In genomic region chr2:56952871-56953270, GRCh38 we compare ENCODE assay signal across 32 cellular contexts.
"Had no signal": no experiment of that assay in that cellular context is flagged by ENCODE, and none has a peak within 500 bp of the region (broad histone marks: within the 10 kb centered on the region; RNA-seq: fewer than 3 reads in every experiment).

No MANE protein-coding gene starts in this region.

- H3K4me3 ChIP-seq: adrenal gland, ascending aorta, body of pancreas, breast epithelium, cardiac muscle cell had no signal

- H3K4me1 ChIP-seq: adrenal gland, ascending aorta, body of pancreas, breast epithelium had no signal

- H3K9me3 ChIP-seq: body of pancreas had no signal

- FAIRE-seq: astrocyte, bronchial epithelial cell had no signal

- H3K36me3 ChIP-seq: adrenal gland, ascending aorta, brain microvascular endothelial cell, breast epithelium, cardiac muscle cell had no signal

- H3K27me3 ChIP-seq: adrenal gland, ascending aorta, body of pancreas, brain microvascular endothelial cell, breast epithelium, cardiac muscle cell had no signal

- DNase-seq: activated effector memory CD4-positive, alpha-beta T cell treated with anti-CD3 and anti-CD28 coated beads, Interleukin-2, amount 50 U/mL, for 16 hours; activated effector memory CD4-positive, alpha-beta T cell treated with Interleukin-2 at 50 U/mL for 16 hours; activated gamma-delta T cell; activated gamma-delta T cell treated with Interleukin-2 at 50 U/mL for 16 hours; activated naive CD4-positive, alpha-beta T cell; activated naive CD4-positive, alpha-beta T cell treated with anti-CD3 and anti-CD28 coated beads for 36 hours; activated naive CD4-positive, alpha-beta T cell treated with anti-CD3 and anti-CD28 coated beads, Interleukin-2, amount 10 ng/mL, durations not matched to agents 7 days and 5 days; activated naive CD4-positive, alpha-beta T cell treated with anti-CD3 and anti-CD28 coated beads, Interleukin-2, amount 50 U/mL, for 16 hours; activated naive CD4-positive, alpha-beta T cell treated with Interleukin-2 at 50 U/mL for 16 hours; activated naive CD8-positive, alpha-beta T cell treated with anti-CD3 and anti-CD28 coated beads for 36 hours; activated naive CD8-positive, alpha-beta T cell treated with anti-CD3 and anti-CD28 coated beads, Interleukin-2, amount 10 ng/mL, durations not matched to agents 7 days and 5 days; activated naive CD8-positive, alpha-beta T cell treated with anti-CD3 and anti-CD28 coated beads, Interleukin-2, amount 50 U/mL, for 24 hours; activated T-cell treated with anti-CD3 and anti-CD28 coated beads, Interleukin-2, amount 50 U/mL, for 1 hour; activated T-cell treated with anti-CD3 and anti-CD28 coated beads, Interleukin-2, amount 50 U/mL, for 24 hours; activated T-cell treated with anti-CD3 and anti-CD28 coated beads, Interleukin-2, amount 50 U/mL, for 4 hours; activated T-cell treated with anti-CD3 and anti-CD28 coated beads, Interleukin-2, amount 50 U/mL, for 48 hours; activated T-cell treated with anti-CD3 and anti-CD28 coated beads, Interleukin-2, amount 50 U/mL, for 72 hours; adrenal gland; amniotic stem cell; amygdala; anterior cingulate cortex; aorta; body of pancreas; brain microvascular endothelial cell; caudate nucleus; central memory CD4-positive, alpha-beta T cell; cerebellar nuclear complex had no signal
